ENCODE assay signal across 13 cellular contexts in the genomic region with DNA sequence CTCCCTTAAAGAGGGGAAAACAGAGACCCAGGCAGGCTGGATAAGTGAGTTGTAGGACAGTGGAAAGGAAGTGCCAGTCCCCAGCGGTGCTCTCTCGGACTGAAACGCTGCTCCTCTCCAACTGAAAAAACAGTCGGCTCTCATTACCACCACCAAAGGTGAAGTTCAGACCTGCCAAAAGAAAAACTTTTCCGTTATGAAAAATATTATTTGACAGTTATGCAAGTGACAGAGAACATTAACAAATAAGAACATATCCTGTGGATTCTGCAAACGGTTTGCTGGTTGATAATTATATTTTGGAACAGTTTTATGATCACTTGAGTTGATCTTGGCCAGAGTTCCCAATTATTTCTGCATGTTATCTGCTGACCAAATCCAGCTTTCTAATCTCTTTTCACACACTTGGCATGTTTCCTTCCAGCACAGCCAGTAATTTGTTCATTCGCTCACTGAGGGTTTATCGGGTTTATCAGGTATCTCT.
DNase-seq lines count a peak whose midpoint lies in the region; ATAC-seq and TF ChIP-seq lines count a peak whose summit lies in the region.
"Had no signal": no experiment of that assay in that cellular context is flagged by ENCODE, and none has a peak within 500 bp of the region (broad histone marks: within the 10 kb centered on the region; RNA-seq: fewer than 3 reads in every experiment).

No MANE protein-coding gene starts in this region.

- no peak for TF ChIP-seq CTCF in VCaP (conservative IDR thresholded peaks at IDR 0.05)
- TF ChIP-seq CTCF in spleen (IDR thresholded peaks at IDR 0.05 in 8 of 11, conservative IDR thresholded peaks at IDR 0.05 in 3 of 11): no peak

- no peak overlapping the region for H3K4me3 Mint-ChIP-seq in activated T-cell treated with anti-CD3 and anti-CD28 coated beads, Interleukin-2, amount 50 U/mL, for 24 hours
- no peak overlapping the region for H3K4me3 Mint-ChIP-seq in activated T-cell treated with anti-CD3 and anti-CD28 coated beads, Interleukin-2, amount 50 U/mL, for 4 hours
- peak overlapping the region in 3 of 5 donors; percentile 71 to 73 (median 71) for H3K4me3 Mint-ChIP-seq in immature natural killer cell
- H3K4me3 Mint-ChIP-seq: nephron progenitor cell had no signal

- H3K27ac Mint-ChIP-seq in activated T-cell treated with anti-CD3 and anti-CD28 coated beads, Interleukin-2, amount 50 U/mL, for 24 hours: peak overlapping the region; percentile 97
- H3K27ac Mint-ChIP-seq in immature natural killer cell: peak overlapping the region in 3 of 6 donors; percentile 30 to 69 (median 44)
- H3K27ac Mint-ChIP-seq: nephron progenitor cell had no signal

- no peaks in the 10 kb centered on the region for H3K36me3 ChIP-seq in spleen
- H3K36me3 ChIP-seq: cardiac muscle cell had no signal

- H3K36me3 Mint-ChIP-seq in activated T-cell treated with anti-CD3 and anti-CD28 coated beads, Interleukin-2, amount 50 U/mL, for 24 hours (ENCODE audit: low read depth): no peaks in the 10 kb centered on the region
- H3K36me3 Mint-ChIP-seq in activated T-cell treated with anti-CD3 and anti-CD28 coated beads, Interleukin-2, amount 50 U/mL, for 4 hours (ENCODE audit: insufficient read depth): no peaks in the 10 kb centered on the region
- H3K36me3 Mint-ChIP-seq in immature natural killer cell: no peaks in the 10 kb centered on the region

- H3K27me3 Mint-ChIP-seq in activated T-cell treated with anti-CD3 and anti-CD28 coated beads, Interleukin-2, amount 50 U/mL, for 24 hours: no peaks in the 10 kb centered on the region
- peaks cover 2% of the 10 kb centered on the region for H3K27me3 Mint-ChIP-seq in activated T-cell treated with anti-CD3 and anti-CD28 coated beads, Interleukin-2, amount 50 U/mL, for 4 hours (ENCODE audit: low read depth)
- peaks cover 3 to 14% (median 5%) of the 10 kb centered on the region in 3 donors for H3K27me3 Mint-ChIP-seq in immature natural killer cell (ENCODE audit: low read depth in 3 of 3)

- H3K9me3 Mint-ChIP-seq in activated T-cell treated with anti-CD3 and anti-CD28 coated beads, Interleukin-2, amount 50 U/mL, for 24 hours: no peaks in the 10 kb centered on the region
- no peaks in the 10 kb centered on the region for H3K9me3 Mint-ChIP-seq in activated T-cell treated with anti-CD3 and anti-CD28 coated beads, Interleukin-2, amount 50 U/mL, for 4 hours
- H3K9me3 Mint-ChIP-seq in immature natural killer cell: no peaks in the 10 kb centered on the region
- H3K9me3 Mint-ChIP-seq: nephron progenitor cell had no signal

- 21 to 36% (median 27%) methylated on average over 8 of the region's 8 CpGs for WGBS in spleen, 5 donors

- peaks cover 0 to 12% (median 0%) of the 10 kb centered on the region in 7 donors for H3K27me3 ChIP-seq in spleen (replicated peaks in 1 of 7)
- H3K27me3 ChIP-seq: cardiac muscle cell had no signal

- no peak for DNase-seq in activated T-cell treated with anti-CD3 and anti-CD28 coated beads, Interleukin-2, amount 50 U/mL, for 24 hours
- DNase-seq in activated T-cell treated with anti-CD3 and anti-CD28 coated beads, Interleukin-2, amount 50 U/mL, for 4 hours: no peak
- DNase-seq in immature natural killer cell: no peak
- DNase-seq in spleen: no peak
- DNase-seq in NOMO-1 (lab: John Stamatoyannopoulos, UW; ENCODE audit: unreplicated experiment in 2 of 2): no peak
- DNase-seq in NCI-H1092 treated with DMSO at 0.1 percent for 48 hours (lab: John Stamatoyannopoulos, UW): no peak
- DNase-seq: activated CD4-positive, CD25-positive, alpha-beta regulatory T cell treated with anti-CD3 and anti-CD28 coated beads, Interleukin-2, amount 50 U/mL, for 72 hours; glutamatergic neuron; left cardiac atrium; nephron progenitor cell had no signal

- H3K9me3 ChIP-seq in spleen: no peaks in the 10 kb centered on the region

- H3K4me1 ChIP-seq in spleen: peaks cover 9 to 63% (median 40%) of the 10 kb centered on the region in 6 donors

- H3K4me1 Mint-ChIP-seq in activated T-cell treated with anti-CD3 and anti-CD28 coated beads, Interleukin-2, amount 50 U/mL, for 24 hours (ENCODE audit: low read depth): peaks cover 60% of the 10 kb centered on the region
- H3K4me1 Mint-ChIP-seq in activated T-cell treated with anti-CD3 and anti-CD28 coated beads, Interleukin-2, amount 50 U/mL, for 4 hours (ENCODE audit: low read depth): peaks cover 44% of the 10 kb centered on the region
- H3K4me1 Mint-ChIP-seq in immature natural killer cell: peaks cover 24 to 26% of the 10 kb centered on the region in 2 donors

- ATAC-seq in activated T-cell treated with anti-CD3 and anti-CD28 coated beads, Interleukin-2, amount 50 U/mL, for 4 hours: no peak
- ATAC-seq in HG02623 (IDR thresholded peaks at IDR 0.05; ENCODE audit: unreplicated experiment): no peak

- no peak for TF ChIP-seq POLR2A in spleen (IDR thresholded peaks at IDR 0.05)

- peak overlapping the region; percentile 61 for H3K27ac ChIP-seq in VCaP
- peak overlapping the region in 7 of 8 donors; percentile 5 to 73 (median 34) for H3K27ac ChIP-seq in spleen
- H3K27ac ChIP-seq: cardiac muscle cell had no signal

- intact Hi-C loops in spleen (cut with DNase I; ENCODE audit: low total_unique reads): no loop called here

- peak overlapping the region in 1 of 8 donors; percentile 10 for H3K4me3 ChIP-seq in spleen
- H3K4me3 ChIP-seq: cardiac muscle cell had no signal

Comparison
In these comparisons a context has a peak if more than half of its experiments do, and no peak if none do; other contexts are left out.
1. H3K4me3 Mint-ChIP-seq: peak in immature natural killer cell (3 of 5); none in activated T-cell treated with anti-CD3 and anti-CD28 coated beads, Interleukin-2, amount 50 U/mL, for 24 hours (single experiment) and activated T-cell treated with anti-CD3 and anti-CD28 coated beads, Interleukin-2, amount 50 U/mL, for 4 hours (single experiment).